ENCODE assay signal across 26 cellular contexts in genomic region chr19:41318696-41319499, GRCh38. TPM values are rescaled to one million over a fixed set of nuclear protein-coding genes. Genes with fewer than 3 reads are reported as not detected.
DNase-seq lines count a peak whose midpoint lies in the region; ATAC-seq and TF ChIP-seq lines count a peak whose summit lies in the region.
"Had no signal": no experiment of that assay in that cellular context is flagged by ENCODE, and none has a peak within 500 bp of the region (broad histone marks: within the 10 kb centered on the region; RNA-seq: fewer than 3 reads in every experiment).

No MANE protein-coding gene starts in this region.

- CTCF ChIA-PET in CD4-positive, alpha-beta T cell (lab: Charles Lee) = no interaction called here
- CTCF ChIA-PET in GM10248 (lab: Yijun Ruan, JAX) = no interaction called here

- no peak overlapping the region for H2BK15ac ChIP-seq in mesenchymal stem cell (ENCODE audit: low read depth, poor library complexity, severe bottlenecking)

- no peak for TF ChIP-seq CTCF in CD4-positive, alpha-beta T cell (IDR thresholded peaks at IDR 0.05)
- TF ChIP-seq CTCF in HFFc6 (IDR thresholded peaks at IDR 0.05) (0 out of 2 replicates have a peak, but pooled peaks have one; percentile 11), GM10248 (IDR thresholded peaks at IDR 0.05; ENCODE audit: control extremely low read depth, extremely low read depth, low read depth, missing control alignments) (no peak)

- H3K4me2 ChIP-seq in mesenchymal stem cell (ENCODE audit: low read length, poor library complexity, severe bottlenecking) = no peak overlapping the region
- H3K4me2 ChIP-seq: neural progenitor cell had no signal

- no peak overlapping the region for H3K4me3 ChIP-seq in mesenchymal stem cell (ENCODE audit: insufficient read depth in 1 of 2, low read depth in 1 of 2, low read length in 2 of 2)
- H3K4me3 ChIP-seq: cardiac muscle cell, GM23248, left lung, neural progenitor cell, psoas muscle, thyroid gland had no signal

- peaks cover 34% of the 10 kb centered on the region for H3K4me1 Mint-ChIP-seq in CD4-positive, alpha-beta T cell (ENCODE audit: low read depth)
- H3K4me1 Mint-ChIP-seq in HFFc6 (ENCODE audit: low read depth) = peaks cover 37% of the 10 kb centered on the region
- H3K4me1 Mint-ChIP-seq in activated naive CD8-positive, alpha-beta T cell treated with anti-CD3 and anti-CD28 coated beads, Interleukin-2, amount 50 U/mL, for 24 hours = peaks cover 22% of the 10 kb centered on the region

- POLR2A ChIA-PET in CD4-positive, alpha-beta T cell (lab: Charles Lee) = interaction anchor here (0.6 kb wide), 2 partner anchors 29 to 59 kb away, joined by 3 to 5 read pairs; no protein-coding TSS in a partner anchor
- POLR2A ChIA-PET in GM10248 (lab: Yijun Ruan, JAX) = no interaction called here

- DNase-seq in CD4-positive, alpha-beta T cell = no peak
- DNase-seq in HFFc6 (no peak), mesenchymal stem cell (no peak), GM10248 (ENCODE audit: extremely low spot score) (no peak), OCI-M1 (lab: John Stamatoyannopoulos, UW) (no peak)
- DNase-seq in activated naive CD8-positive, alpha-beta T cell treated with anti-CD3 and anti-CD28 coated beads, Interleukin-2, amount 50 U/mL, for 24 hours = no peak
- DNase-seq: activated CD4-positive, alpha-beta T cell treated with anti-CD3 and anti-CD28 coated beads for 1 hour; activated effector memory CD4-positive, alpha-beta T cell treated with Interleukin-2 at 50 U/mL for 16 hours; amniotic stem cell; DND-41; GM23248; NCI-H1092; NCI-H1930; NCI-H2227 treated with DMSO at 0.1 percent for 48 hours; NCI-H82; SIG-M5; stimulated activated CD4-positive, alpha-beta T cell treated with anti-CD3 and anti-CD28 coated beads, Interleukin-1b, Interleukin-23, amount 100 ng/mL, for 48 hours; stimulated activated naive CD4-positive, alpha-beta T cell; thyroid gland had no signal

- H3K27ac Mint-ChIP-seq in CD4-positive, alpha-beta T cell = peak overlapping the region; percentile 26
- no peak overlapping the region for H3K27ac Mint-ChIP-seq in HFFc6
- peak overlapping the region; percentile 14 for H3K27ac Mint-ChIP-seq in activated naive CD8-positive, alpha-beta T cell treated with anti-CD3 and anti-CD28 coated beads, Interleukin-2, amount 50 U/mL, for 24 hours
- H3K27ac Mint-ChIP-seq: dendritic cell treated with granulocyte-macrophage colony-stimulating factor and Interleukin-4, amounts not matched to agents 40 ng/mL and 50 ng/mL, for 4 days; neural progenitor cell had no signal

- H3K4me3 Mint-ChIP-seq in CD4-positive, alpha-beta T cell = peak overlapping the region; percentile 30
- H3K4me3 Mint-ChIP-seq in HFFc6 = no peak overlapping the region
- no peak overlapping the region for H3K4me3 Mint-ChIP-seq in activated naive CD8-positive, alpha-beta T cell treated with anti-CD3 and anti-CD28 coated beads, Interleukin-2, amount 50 U/mL, for 24 hours
- H3K4me3 Mint-ChIP-seq: dendritic cell treated with granulocyte-macrophage colony-stimulating factor and Interleukin-4, amounts not matched to agents 40 ng/mL and 50 ng/mL, for 4 days; neural progenitor cell had no signal

- H3K14ac ChIP-seq in mesenchymal stem cell (ENCODE audit: low read length in 2 of 2) = no peak overlapping the region

- no peak overlapping the region for H2AK5ac ChIP-seq in mesenchymal stem cell (ENCODE audit: low read length, severe bottlenecking)

- peak overlapping the region; percentile 3 for H4K91ac ChIP-seq in mesenchymal stem cell (ENCODE audit: low read length)

- peaks cover 15% of the 10 kb centered on the region for H3K79me1 ChIP-seq in mesenchymal stem cell (replicated peaks; ENCODE audit: low read length, poor library complexity, severe bottlenecking)

- no peak overlapping the region for H2BK12ac ChIP-seq in mesenchymal stem cell (ENCODE audit: low read length in 2 of 2)

- H3K9me3 ChIP-seq in CD4-positive, alpha-beta T cell (ENCODE audit: control insufficient read depth, low read length) = no peaks in the 10 kb centered on the region
- no peaks in the 10 kb centered on the region for H3K9me3 ChIP-seq in mesenchymal stem cell (ENCODE audit: control insufficient read depth, low read length)
- H3K9me3 ChIP-seq: left lung, psoas muscle, thyroid gland had no signal

- H3K27me3 ChIP-seq in CD4-positive, alpha-beta T cell (ENCODE audit: control insufficient read depth, insufficient read depth, low read length) = no peaks in the 10 kb centered on the region
- H3K27me3 ChIP-seq in mesenchymal stem cell (ENCODE audit: control insufficient read depth in 1 of 2, insufficient read depth in 1 of 2, low read length in 2 of 2) = no peaks in the 10 kb centered on the region
- H3K27me3 ChIP-seq: cardiac muscle cell, left lung, neural progenitor cell, thyroid gland had no signal

- H3K27me3 Mint-ChIP-seq in CD4-positive, alpha-beta T cell = no peaks in the 10 kb centered on the region
- peaks cover 13% of the 10 kb centered on the region for H3K27me3 Mint-ChIP-seq in HFFc6 (ENCODE audit: insufficient read depth)
- H3K27me3 Mint-ChIP-seq in activated naive CD8-positive, alpha-beta T cell treated with anti-CD3 and anti-CD28 coated beads, Interleukin-2, amount 50 U/mL, for 24 hours = no peaks in the 10 kb centered on the region
- H3K27me3 Mint-ChIP-seq: dendritic cell treated with granulocyte-macrophage colony-stimulating factor and Interleukin-4, amounts not matched to agents 40 ng/mL and 50 ng/mL, for 4 days had no signal

- no peak overlapping the region for H3K9ac ChIP-seq in mesenchymal stem cell (ENCODE audit: low read length)
- H3K9ac ChIP-seq: GM23248, neural progenitor cell had no signal

- H3K18ac ChIP-seq in mesenchymal stem cell (ENCODE audit: low read depth in 1 of 2, low read length in 2 of 2) = no peak overlapping the region

- no peak overlapping the region for H3K23ac ChIP-seq in mesenchymal stem cell (ENCODE audit: low read length in 2 of 2)

- no peak overlapping the region for H2AFZ ChIP-seq in mesenchymal stem cell (ENCODE audit: low read depth, low read length)
- H2AFZ ChIP-seq: GM23248, neural progenitor cell had no signal

- H3K36me3 Mint-ChIP-seq in CD4-positive, alpha-beta T cell (ENCODE audit: low read depth) = peaks cover 80% of the 10 kb centered on the region
- H3K36me3 Mint-ChIP-seq in HFFc6 (ENCODE audit: low read depth) = peaks cover 45% of the 10 kb centered on the region
- peaks cover 27% of the 10 kb centered on the region for H3K36me3 Mint-ChIP-seq in activated naive CD8-positive, alpha-beta T cell treated with anti-CD3 and anti-CD28 coated beads, Interleukin-2, amount 50 U/mL, for 24 hours (ENCODE audit: low read depth)

- no peak overlapping the region for H3K27ac ChIP-seq in CD4-positive, alpha-beta T cell (ENCODE audit: low read depth, low read length)
- no peak overlapping the region for H3K27ac ChIP-seq in mesenchymal stem cell (ENCODE audit: low read length, poor library complexity, severe bottlenecking)
- H3K27ac ChIP-seq: cardiac muscle cell, GM23248, left lung, neural progenitor cell, psoas muscle, thyroid gland had no signal

- no peak overlapping the region for H4K8ac ChIP-seq in mesenchymal stem cell (ENCODE audit: low read length)

- H3K9me3 Mint-ChIP-seq in CD4-positive, alpha-beta T cell = no peaks in the 10 kb centered on the region
- H3K9me3 Mint-ChIP-seq in HFFc6 = no peaks in the 10 kb centered on the region
- H3K9me3 Mint-ChIP-seq in activated naive CD8-positive, alpha-beta T cell treated with anti-CD3 and anti-CD28 coated beads, Interleukin-2, amount 50 U/mL, for 24 hours = no peaks in the 10 kb centered on the region
- H3K9me3 Mint-ChIP-seq: dendritic cell treated with granulocyte-macrophage colony-stimulating factor and Interleukin-4, amounts not matched to agents 40 ng/mL and 50 ng/mL, for 4 days; neural progenitor cell had no signal

- intact Hi-C loops in CD4-positive, alpha-beta T cell (cut with DNase I, micrococcal nuclease) = no loop called here

- no peak overlapping the region for H3K4ac ChIP-seq in mesenchymal stem cell (ENCODE audit: low read depth in 1 of 2, low read length in 2 of 2)

- peaks cover 40% of the 10 kb centered on the region for H3K4me1 ChIP-seq in mesenchymal stem cell (ENCODE audit: control insufficient read depth, insufficient read depth, low read depth, low read length)
- H3K4me1 ChIP-seq: neural progenitor cell had no signal

- WGBS in mesenchymal stem cell = 90% methylated on average over 19 of the region's 19 CpGs

- H2BK5ac ChIP-seq in mesenchymal stem cell (ENCODE audit: low read depth, low read length, poor library complexity, severe bottlenecking) = no peak overlapping the region

- H2BK120ac ChIP-seq in mesenchymal stem cell (ENCODE audit: low read depth, low read length) = no peak overlapping the region

- peaks cover 66% of the 10 kb centered on the region in 2 experiments for H3K36me3 ChIP-seq in mesenchymal stem cell (ENCODE audit: control insufficient read depth in 1 of 2, insufficient read depth in 2 of 2, low read depth in 1 of 2, low read length in 2 of 2)

- peak; percentile 9 for ATAC-seq in CD4-positive, alpha-beta T cell (ENCODE audit: poor library complexity)
- ATAC-seq in activated naive CD8-positive, alpha-beta T cell treated with anti-CD3 and anti-CD28 coated beads, Interleukin-2, amount 50 U/mL, for 24 hours = no peak
- ATAC-seq in HG02938 (IDR thresholded peaks at IDR 0.05; ENCODE audit: unreplicated experiment) = no peak
- no peak for ATAC-seq in GM18858 (IDR thresholded peaks at IDR 0.05; ENCODE audit: unreplicated experiment)
- ATAC-seq: left lung, psoas muscle had no signal

RNA-seq across cellular contexts. Expression of gene CCDC97, which starts 8.9 kb away (rescaled TPM):
- total RNA-seq in CD4-positive, alpha-beta T cell = 10 to 100 TPM; 27.3 to 29.7 TPM
- 10 to 100 TPM; 15.4 to 19.1 (median 16.8) TPM for total RNA-seq in HFFc6 (2021; fragmentation: NEBNext Ultra II Directional; extraction: Animal tissue kit (Norgen Biotek cat#: 25700))
- 15.9 TPM for polyA plus RNA-seq in mesenchymal stem cell (2013, experiment 1 of 2)
- 16.0 TPM for polyA plus RNA-seq in mesenchymal stem cell (2013, experiment 2 of 2)

RNA-seq across cellular contexts. Expression of gene TGFB1, which starts 34.8 kb away (rescaled TPM):
- 100 to 1,000 TPM; 406 to 416 TPM for total RNA-seq in CD4-positive, alpha-beta T cell
- total RNA-seq in HFFc6 (2021; fragmentation: NEBNext Ultra II Directional; extraction: Animal tissue kit (Norgen Biotek cat#: 25700)) = 100 to 1,000 TPM; 150 to 163 (median 158) TPM
- polyA plus RNA-seq in mesenchymal stem cell (2013, experiment 1 of 2) = 208 TPM
- polyA plus RNA-seq in mesenchymal stem cell (2013, experiment 2 of 2) = 203 TPM

RNA-seq across cellular contexts. Expression of gene B9D2, which starts 45.1 kb away (rescaled TPM):
- total RNA-seq in CD4-positive, alpha-beta T cell = 10 to 100 TPM; 21.1 to 26.8 TPM
- 1 to 10 TPM; 4.9 to 6.8 (median 6.3) TPM for total RNA-seq in HFFc6 (2021; fragmentation: NEBNext Ultra II Directional; extraction: Animal tissue kit (Norgen Biotek cat#: 25700))
- polyA plus RNA-seq in mesenchymal stem cell (2013, experiment 1 of 2) = 4.2 TPM
- 4.5 TPM for polyA plus RNA-seq in mesenchymal stem cell (2013, experiment 2 of 2)

RNA-seq across cellular contexts. Expression of gene HNRNPUL1, which starts 54.7 kb away (rescaled TPM):
- total RNA-seq in CD4-positive, alpha-beta T cell = 100 to 1,000 TPM; 367 to 388 TPM
- 100 to 1,000 TPM; 176 to 245 (median 234) TPM for total RNA-seq in HFFc6 (2021; fragmentation: NEBNext Ultra II Directional; extraction: Animal tissue kit (Norgen Biotek cat#: 25700))
- 178 TPM for polyA plus RNA-seq in mesenchymal stem cell (2013, experiment 1 of 2)
- 179 TPM for polyA plus RNA-seq in mesenchymal stem cell (2013, experiment 2 of 2)

RNA-seq across cellular contexts. Expression of gene TMEM91, which starts 57.4 kb away (rescaled TPM):
- total RNA-seq in CD4-positive, alpha-beta T cell = 1 to 10 TPM; 6.8 to 7.7 TPM
- 1 to 10 TPM; 1.4 to 2.6 (median 1.7) TPM for total RNA-seq in HFFc6 (2021; fragmentation: NEBNext Ultra II Directional; extraction: Animal tissue kit (Norgen Biotek cat#: 25700))
- 6.4 TPM for polyA plus RNA-seq in mesenchymal stem cell (2013, experiment 1 of 2)
- 6.8 TPM for polyA plus RNA-seq in mesenchymal stem cell (2013, experiment 2 of 2)
